8 cellular contexts compared by ENCODE assay signal in the genomic region with DNA sequence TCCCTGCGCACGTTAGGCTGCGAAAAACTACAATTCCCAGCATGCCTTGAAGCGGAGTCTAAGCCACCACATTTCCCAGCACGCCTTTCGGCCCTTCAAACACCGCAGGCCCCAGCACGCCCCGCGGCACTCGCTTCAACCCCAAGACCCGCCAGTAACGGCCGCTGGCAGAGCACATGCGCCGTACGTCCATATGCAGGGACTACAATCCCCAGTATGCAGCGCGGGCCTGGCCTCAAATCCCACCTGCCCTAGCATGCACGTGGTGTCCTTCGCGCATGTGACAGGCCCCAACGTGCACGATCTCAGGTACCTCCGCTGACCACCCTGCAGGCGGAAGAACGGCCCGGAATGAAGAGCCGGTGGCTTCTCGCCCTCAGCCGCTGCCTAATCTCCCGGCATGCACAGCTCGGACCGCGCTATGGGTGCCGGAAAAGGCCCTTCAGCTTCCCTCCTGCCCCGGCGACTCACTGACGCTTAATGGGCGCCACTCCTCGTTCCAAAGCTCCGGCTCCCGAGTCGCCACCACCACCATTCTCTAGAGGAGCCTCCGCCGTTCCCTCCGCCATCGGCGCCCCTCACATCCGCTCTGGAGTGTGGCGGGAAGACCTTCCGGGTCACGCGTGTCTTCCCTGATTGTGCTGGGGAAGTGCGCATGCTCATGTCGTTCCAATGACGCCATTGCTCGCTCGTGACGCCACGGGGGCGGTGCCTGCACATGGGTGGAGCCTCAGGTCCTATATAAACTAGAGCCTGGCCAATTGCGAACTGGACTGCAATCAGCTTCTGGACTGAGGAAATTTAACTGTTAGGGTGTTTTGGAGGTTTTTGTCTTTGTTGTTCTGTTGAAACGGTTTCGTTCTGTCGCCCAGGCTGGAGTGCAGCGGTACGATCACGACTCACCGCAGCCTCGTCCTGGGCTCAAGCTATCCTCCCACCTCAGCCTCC. TPM values are rescaled to one million over a fixed set of nuclear protein-coding genes. Genes with fewer than 3 reads are reported as not detected.
DNase-seq lines count a peak whose midpoint lies in the region; ATAC-seq, FAIRE-seq and TF ChIP-seq lines count a peak whose summit lies in the region.

Gene DUS3L (minus strand): TSS at position 591 of the 948 bp plus-strand sequence. CDS start 22 bp downstream, at position 569.

- H3K4me1 ChIP-seq in right atrium auricular region (peaks cover 0 to 7% of the 10 kb centered on the region in 2 donors), psoas muscle (peaks cover 7% of the 10 kb centered on the region)

- DNase-seq in NCI-H187 treated with DMSO at 0.1 percent for 48 hours (lab: John Stamatoyannopoulos, UW): peak; percentile 59
- DNase-seq in anterior cingulate cortex (lab: John Stamatoyannopoulos, UW): peak; percentile 71 to 98 (median 95)
- DNase-seq in right atrium auricular region (ENCODE audit: low spot score): peak; percentile 98
- DNase-seq in psoas muscle: peak; percentile 96 to 99
- peak; percentile 95 for DNase-seq in urothelium cell line (ENCODE audit: low spot score)

- H3K27me3 ChIP-seq in right atrium auricular region (no peaks in the 10 kb centered on the region), psoas muscle (ENCODE audit: insufficient read depth in 3 of 3, low read length in 2 of 3) (peaks cover 0 to 6% (median 0%) of the 10 kb centered on the region in 3 donors)

- WGBS in psoas muscle, 3 donors: 10 to 11% (median 11%) methylated on average over 71 of the region's 71 CpGs

- H3K27ac ChIP-seq in right atrium auricular region: peak within 1 kb of the TSS; percentile 95 to 100
- peak within 1 kb of the TSS; percentile 100 for H3K27ac ChIP-seq in psoas muscle

- TF ChIP-seq CTCF in right atrium auricular region (IDR thresholded peaks at IDR 0.05): no peak
- no peak for TF ChIP-seq CTCF in psoas muscle (IDR thresholded peaks at IDR 0.05)

- H3K4me3 ChIP-seq in right atrium auricular region (peak within 1 kb of the TSS; percentile 71 to 95), psoas muscle (peak within 1 kb of the TSS; percentile 90)

- peak; percentile 82 for ATAC-seq in GM18499 (IDR thresholded peaks at IDR 0.05; ENCODE audit: insufficient read depth, unreplicated experiment)
- ATAC-seq in HG02943 (IDR thresholded peaks at IDR 0.05; ENCODE audit: low read depth, unreplicated experiment): peak; percentile 85
- peak; percentile 97 to 98 (median 98) for ATAC-seq in psoas muscle

- FAIRE-seq in urothelium cell line (lab: Jason Lieb, UNC): peak; percentile 98

- intact Hi-C loops in T-helper 2 cell treated with Interferon-gamma antibody and Interleukin-4, amounts not matched to agents 100 ng/mL and 5 ng/mL, for 36 hours (cut with micrococcal nuclease): loop anchor here (1.0 to 2.0 kb wide), 6 partner anchors 37 to 188 kb away; partner anchors contain the start of genes CATSPERD, LONP1, MICOS13 and RANBP3
- intact Hi-C loops in psoas muscle (cut with DNase I): loop anchor here in 1 of 2 donors (5.0 kb wide), 1 partner anchor 69 kb away; the partner anchor contains the start of genes CATSPERD and LONP1

- H3K9me3 ChIP-seq in right atrium auricular region (no peaks in the 10 kb centered on the region), psoas muscle (no peaks in the 10 kb centered on the region)

- peaks cover 44% of the 10 kb centered on the region for H3K36me3 ChIP-seq in right atrium auricular region
- H3K36me3 ChIP-seq in psoas muscle (ENCODE audit: insufficient read depth in 1 of 2, low read depth in 1 of 2): peaks cover 4 to 43% of the 10 kb centered on the region in 2 donors

RNA-seq across cellular contexts. Expression of gene DUS3L, which starts in this region (rescaled TPM):
- total RNA-seq in T-helper 2 cell treated with Interferon-gamma antibody and Interleukin-4, amounts not matched to agents 100 ng/mL and 5 ng/mL, for 36 hours: 54.6 and 56.1 TPM in 2 replicates
- total RNA-seq in right atrium auricular region (10 to 100 TPM; 12.1 to 24.8 TPM), psoas muscle (10 to 100 TPM; 13.4 to 29.9 (median 20.6) TPM)
- polyA plus RNA-seq in psoas muscle: 10 to 100 TPM; 23.2 to 40.1 (median 26.8) TPM

Comparison
In these comparisons a context has a peak if more than half of its experiments do, and no peak if none do; other contexts are left out.
1. Peak in every context shown above with its lines: DNase-seq, ATAC-seq, H3K4me3 ChIP-seq and H3K27ac ChIP-seq.